In the genomic region with DNA sequence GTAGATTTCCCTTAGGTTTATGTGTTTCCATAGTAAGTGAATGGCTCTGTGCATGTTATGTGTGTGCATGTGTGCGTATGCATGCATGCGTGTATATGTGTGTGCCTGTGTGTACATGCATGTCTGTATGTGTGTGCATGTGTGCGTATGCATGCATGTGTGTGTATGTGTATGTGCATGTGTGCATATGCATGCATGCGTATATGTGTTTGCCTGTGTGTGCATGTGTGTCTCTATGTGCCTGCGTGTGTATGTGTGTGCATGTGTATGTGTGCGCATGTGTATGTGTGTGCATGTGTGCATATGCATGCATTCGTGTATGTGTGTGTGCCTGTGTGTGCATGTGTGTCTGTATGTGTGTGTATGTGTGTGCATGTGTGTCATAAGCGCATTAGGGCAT, we compare ENCODE assay signal across 17 cellular contexts.
DNase-seq lines count a peak whose midpoint lies in the region; ATAC-seq, FAIRE-seq and TF ChIP-seq lines count a peak whose summit lies in the region.
"Had no signal": no experiment of that assay in that cellular context is flagged by ENCODE, and none has a peak within 500 bp of the region (broad histone marks: within the 10 kb centered on the region; RNA-seq: fewer than 3 reads in every experiment).

No MANE protein-coding gene starts in this region.

- peaks cover 4% of the 10 kb centered on the region for H3K27me3 Mint-ChIP-seq in T-helper 2 cell treated with Interferon-gamma antibody and Interleukin-4, amounts not matched to agents 5 μg/mL and 100 μg/mL, for 36 hours (ENCODE audit: low read depth)

- no peak overlapping the region for H3K9ac ChIP-seq in parathyroid adenoma

- H3K27ac ChIP-seq in AG04450 (ENCODE audit: low read depth, low read length), result peak overlapping the region; percentile 63
- peak overlapping the region; percentile 61 to 73 for H3K27ac ChIP-seq in coronary artery
- no peak overlapping the region for H3K27ac ChIP-seq in parathyroid adenoma

- no peaks in the 10 kb centered on the region for H3K9me3 ChIP-seq in AG04450 (ENCODE audit: control insufficient read depth, insufficient read depth, low read length)
- no peaks in the 10 kb centered on the region for H3K9me3 ChIP-seq in parathyroid adenoma (ENCODE audit: control insufficient read depth, low read length)

- CTCF ChIA-PET in AG04450 (lab: Charles Lee), result interaction anchor here (1.8 kb wide), 1 partner anchor 197 kb away, joined by 4 read pairs; no protein-coding TSS in a partner anchor

- H3K4me3 ChIP-seq in AG04450 (ENCODE audit: low read depth, low read length), result no peak overlapping the region
- no peak overlapping the region for H3K4me3 ChIP-seq in coronary artery
- no peak overlapping the region for H3K4me3 ChIP-seq in parathyroid adenoma (ENCODE audit: low read depth, low read length)
- H3K4me3 ChIP-seq: lung had no signal

- H3K27ac Mint-ChIP-seq in T-helper 2 cell treated with Interferon-gamma antibody and Interleukin-4, amounts not matched to agents 5 μg/mL and 100 μg/mL, for 36 hours, result no peak overlapping the region

- H3K36me3 Mint-ChIP-seq in T-helper 2 cell treated with Interferon-gamma antibody and Interleukin-4, amounts not matched to agents 5 μg/mL and 100 μg/mL, for 36 hours (ENCODE audit: low read depth), result no peaks in the 10 kb centered on the region

- no peak for TF ChIP-seq CTCF in AG04450 (IDR thresholded peaks at IDR 0.05; ENCODE audit: low read depth, low read length)
- TF ChIP-seq CTCF in coronary artery (IDR thresholded peaks at IDR 0.05), result no peak
- TF ChIP-seq CTCF in parathyroid adenoma (IDR thresholded peaks at IDR 0.05), result peak; percentile 6

- H3K36me3 ChIP-seq in parathyroid adenoma (ENCODE audit: control insufficient read depth, insufficient read depth, low read length), result no peaks in the 10 kb centered on the region

- H2AFZ ChIP-seq in parathyroid adenoma, result no peak overlapping the region

- H3K4me1 ChIP-seq in parathyroid adenoma, result peaks cover 7% of the 10 kb centered on the region

- DNase-seq in AG04450 (ENCODE audit: low read depth, low spot score), result no peak
- no peak for DNase-seq in HTR-8/SVneo (ENCODE audit: insufficient read length, low spot score)
- no peak for DNase-seq in coronary artery (ENCODE audit: low spot score)
- DNase-seq in T-helper 2 cell treated with Interferon-gamma antibody and Interleukin-4, amounts not matched to agents 5 μg/mL and 100 μg/mL, for 36 hours (ENCODE audit: low spot score), result no peak
- no peak for DNase-seq in stimulated activated CD4-positive, alpha-beta T cell treated with anti-CD3 and anti-CD28 coated beads, Interleukin-2, amount 100 ng/mL, for 24 hours
- no peak for DNase-seq in HPDE6-E6E7 (ENCODE audit: extremely low spot score)
- DNase-seq: activated CD4-positive, alpha-beta T cell treated with anti-CD3 and anti-CD28 coated beads for 36 hours; AML-193; cerebellar nuclear complex; NCI-H1105 treated with DMSO at 0.1 percent for 48 hours; NCI-H2107; NCI-H524; small intestine had no signal

- H3K4me3 Mint-ChIP-seq in T-helper 2 cell treated with Interferon-gamma antibody and Interleukin-4, amounts not matched to agents 5 μg/mL and 100 μg/mL, for 36 hours, result no peak overlapping the region
- H3K4me3 Mint-ChIP-seq: activated CD4-positive, alpha-beta T cell treated with anti-CD3 and anti-CD28 coated beads for 36 hours had no signal

- peak; percentile 88 for FAIRE-seq in HTR-8/SVneo (lab: Jason Lieb, UNC)
- FAIRE-seq: small intestine, TTC549 had no signal

- peaks cover 19% of the 10 kb centered on the region for H3K4me1 Mint-ChIP-seq in T-helper 2 cell treated with Interferon-gamma antibody and Interleukin-4, amounts not matched to agents 5 μg/mL and 100 μg/mL, for 36 hours (ENCODE audit: low read depth)

- no peak overlapping the region for H3K4me2 ChIP-seq in parathyroid adenoma (ENCODE audit: low read length)

- no peaks in the 10 kb centered on the region for H3K27me3 ChIP-seq in AG04450 (ENCODE audit: control insufficient read depth, insufficient read depth, low read length)
- no peaks in the 10 kb centered on the region for H3K27me3 ChIP-seq in parathyroid adenoma (ENCODE audit: control insufficient read depth, insufficient read depth, low read length)

- H3K9me3 Mint-ChIP-seq in T-helper 2 cell treated with Interferon-gamma antibody and Interleukin-4, amounts not matched to agents 5 μg/mL and 100 μg/mL, for 36 hours, result no peaks in the 10 kb centered on the region

- POLR2A ChIA-PET in AG04450 (lab: Yijun Ruan, JAX), result no interaction called here

- no peak for ATAC-seq in GM18873 (IDR thresholded peaks at IDR 0.05; ENCODE audit: low FRiP score, unreplicated experiment)
- ATAC-seq: activated CD4-positive, alpha-beta T cell treated with anti-CD3 and anti-CD28 coated beads for 36 hours had no signal

- no peaks in the 10 kb centered on the region for H3K79me2 ChIP-seq in parathyroid adenoma
